ENCODE assay signal across 1 cellular context in the genomic region with DNA sequence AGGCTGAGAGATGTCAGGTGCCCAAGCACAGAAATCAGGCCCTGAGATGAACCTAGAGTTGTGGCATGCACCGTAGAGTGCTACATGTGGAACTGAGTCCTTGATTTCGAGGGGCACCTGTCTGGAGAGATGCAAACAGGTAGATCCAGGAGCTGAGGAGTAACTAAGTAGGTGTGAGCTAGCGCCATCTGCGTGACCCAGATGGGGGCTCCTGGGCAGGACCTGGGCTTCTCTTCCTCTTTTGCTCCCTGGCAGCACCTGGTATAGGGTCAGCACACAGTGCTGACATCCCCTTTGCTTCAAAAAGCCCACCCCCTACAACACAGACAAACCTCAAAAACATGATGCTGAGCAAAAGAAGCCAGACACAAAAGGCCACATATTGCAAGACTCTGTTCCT.
TF ChIP-seq lines count a peak whose summit lies in the region.

No MANE protein-coding gene starts in this region.

TF ChIP-seq in A549, 52 proteins besides CTCF, POLR2A, EP300 and RAD21:
- TF ChIP-seq RARB (CRISPR knock-in tag; IDR thresholded peaks at IDR 0.05) (no peak), HEYL (CRISPR knock-in tag; IDR thresholded peaks at IDR 0.05) (no peak), NPAS2 (CRISPR knock-in tag; IDR thresholded peaks at IDR 0.05; ENCODE audit: borderline replicate concordance) (no peak), RNF2 (IDR thresholded peaks at IDR 0.05; ENCODE audit: borderline replicate concordance, low read depth) (no peak)
